13 cellular contexts compared by ENCODE assay signal in genomic region chr20:63636752-63637633, GRCh38. TPM values are rescaled to one million over a fixed set of nuclear protein-coding genes. Genes with fewer than 3 reads are reported as not detected.
DNase-seq lines count a peak whose midpoint lies in the region; ATAC-seq and TF ChIP-seq lines count a peak whose summit lies in the region.
"Had no signal": no experiment of that assay in that cellular context is flagged by ENCODE, and none has a peak within 500 bp of the region (broad histone marks: within the 10 kb centered on the region; RNA-seq: fewer than 3 reads in every experiment).

No MANE protein-coding gene starts in this region.

- H3K4me1 Mint-ChIP-seq in activated CD8-positive, alpha-beta memory T cell treated with anti-CD3 and anti-CD28 coated beads, Interleukin-2, amount 10 ng/mL, durations not matched to agents 7 days and 5 days: peaks cover 53% of the 10 kb centered on the region
- peaks cover 50% of the 10 kb centered on the region for H3K4me1 Mint-ChIP-seq in stimulated activated effector memory CD8-positive, alpha-beta T cell treated with anti-CD3 and anti-CD28 coated beads, Interleukin-12 subunit alpha, Interleukin-12 subunit beta, amount 100 ng/mL, for 72 hours

- no peak for ATAC-seq in activated CD8-positive, alpha-beta memory T cell treated with anti-CD3 and anti-CD28 coated beads, Interleukin-2, amount 10 ng/mL, durations not matched to agents 7 days and 5 days
- ATAC-seq in stimulated activated effector memory CD8-positive, alpha-beta T cell treated with anti-CD3 and anti-CD28 coated beads, Interleukin-12 subunit alpha, Interleukin-12 subunit beta, amount 100 ng/mL, for 72 hours: no peak
- ATAC-seq in SK-N-SH treated with all-trans-retinoic acid at 6 μM for 48 hours: no peak
- ATAC-seq in stimulated activated naive CD8-positive, alpha-beta T cell treated with anti-CD3 and anti-CD28 coated beads, Interleukin-15, Interleukin-2, amounts not matched to agents 100 U/mL and 50 U/mL, for 24 hours: no peak
- ATAC-seq: Panc1 had no signal

- H3K27me3 Mint-ChIP-seq in activated CD8-positive, alpha-beta memory T cell treated with anti-CD3 and anti-CD28 coated beads, Interleukin-2, amount 10 ng/mL, durations not matched to agents 7 days and 5 days: no peaks in the 10 kb centered on the region

- peak overlapping the region; percentile 79 for H3K27ac Mint-ChIP-seq in activated CD8-positive, alpha-beta memory T cell treated with anti-CD3 and anti-CD28 coated beads, Interleukin-2, amount 10 ng/mL, durations not matched to agents 7 days and 5 days
- H3K27ac Mint-ChIP-seq in stimulated activated effector memory CD8-positive, alpha-beta T cell treated with anti-CD3 and anti-CD28 coated beads, Interleukin-12 subunit alpha, Interleukin-12 subunit beta, amount 100 ng/mL, for 72 hours: peak overlapping the region; percentile 29

- H3K4me3 Mint-ChIP-seq in activated CD8-positive, alpha-beta memory T cell treated with anti-CD3 and anti-CD28 coated beads, Interleukin-2, amount 10 ng/mL, durations not matched to agents 7 days and 5 days: no peak overlapping the region
- peak overlapping the region; percentile 17 for H3K4me3 Mint-ChIP-seq in stimulated activated effector memory CD8-positive, alpha-beta T cell treated with anti-CD3 and anti-CD28 coated beads, Interleukin-12 subunit alpha, Interleukin-12 subunit beta, amount 100 ng/mL, for 72 hours

- CTCF ChIA-PET in activated CD8-positive, alpha-beta memory T cell treated with anti-CD3 and anti-CD28 coated beads, Interleukin-2, amount 10 ng/mL, durations not matched to agents 7 days and 5 days (lab: Charles Lee): interaction anchor here (1.3 to 2.0 kb wide), 2 partner anchors 19 to 99 kb away, joined by 3 to 11 read pairs; partner anchors contain the start of gene PTK6

- H3K36me3 Mint-ChIP-seq in activated CD8-positive, alpha-beta memory T cell treated with anti-CD3 and anti-CD28 coated beads, Interleukin-2, amount 10 ng/mL, durations not matched to agents 7 days and 5 days: no peaks in the 10 kb centered on the region
- H3K36me3 Mint-ChIP-seq in stimulated activated effector memory CD8-positive, alpha-beta T cell treated with anti-CD3 and anti-CD28 coated beads, Interleukin-12 subunit alpha, Interleukin-12 subunit beta, amount 100 ng/mL, for 72 hours: peaks cover 13% of the 10 kb centered on the region

- no peak for DNase-seq in activated CD8-positive, alpha-beta memory T cell treated with anti-CD3 and anti-CD28 coated beads, Interleukin-2, amount 10 ng/mL, durations not matched to agents 7 days and 5 days
- DNase-seq in activated CD8-positive, alpha-beta memory T cell treated with anti-CD3 and anti-CD28 coated beads, Interleukin-2, amount 50 U/mL, for 4 hours: no peak
- peak; percentile 24 for DNase-seq in NCI-H1694 (lab: John Stamatoyannopoulos, UW)
- peak; percentile 25 to 86 for DNase-seq in cerebellar nuclear complex (lab: John Stamatoyannopoulos, UW)
- no peak for DNase-seq in stimulated activated effector memory CD8-positive, alpha-beta T cell treated with anti-CD3 and anti-CD28 coated beads, Interleukin-12 subunit alpha, Interleukin-12 subunit beta, amount 100 ng/mL, for 72 hours (ENCODE audit: low spot score in 2 of 2)
- DNase-seq in NCI-H345 treated with DMSO at 0.1 percent for 48 hours (lab: John Stamatoyannopoulos, UW; ENCODE audit: unreplicated experiment): no peak
- DNase-seq in stimulated activated naive CD8-positive, alpha-beta T cell treated with anti-CD3 and anti-CD28 coated beads, Interleukin-15, Interleukin-2, amounts not matched to agents 100 U/mL and 50 U/mL, for 24 hours: no peak
- DNase-seq: GDM1; occipital lobe; stimulated activated CD4-positive, alpha-beta T cell treated with anti-CD3 and anti-CD28 coated beads, Interleukin-15, amount 100 ng/mL, for 24 hours; T1000 had no signal

- no peaks in the 10 kb centered on the region for H3K9me3 Mint-ChIP-seq in activated CD8-positive, alpha-beta memory T cell treated with anti-CD3 and anti-CD28 coated beads, Interleukin-2, amount 10 ng/mL, durations not matched to agents 7 days and 5 days (ENCODE audit: low read depth)
- H3K9me3 Mint-ChIP-seq in stimulated activated effector memory CD8-positive, alpha-beta T cell treated with anti-CD3 and anti-CD28 coated beads, Interleukin-12 subunit alpha, Interleukin-12 subunit beta, amount 100 ng/mL, for 72 hours: no peaks in the 10 kb centered on the region

TF ChIP-seq in SK-N-SH treated with all-trans-retinoic acid at 6 μM for 48 hours, 23 proteins besides CTCF, POLR2A, EP300 and RAD21 (continues in another document):
- TF ChIP-seq ZNF70 (CRISPR knock-in tag; IDR thresholded peaks at IDR 0.05) (no peak), RARB (CRISPR knock-in tag; IDR thresholded peaks at IDR 0.05) (no peak), SNAI2 (CRISPR knock-in tag; IDR thresholded peaks at IDR 0.05) (no peak), PPARA (CRISPR knock-in tag; IDR thresholded peaks at IDR 0.05; ENCODE audit: borderline replicate concordance) (no peak), BACH2 (CRISPR knock-in tag; IDR thresholded peaks at IDR 0.05; ENCODE audit: borderline replicate concordance) (no peak), TOX (CRISPR knock-in tag; IDR thresholded peaks at IDR 0.05; ENCODE audit: borderline replicate concordance) (no peak), OSR1 (CRISPR knock-in tag; IDR thresholded peaks at IDR 0.05) (no peak), ZNF8 (CRISPR knock-in tag; IDR thresholded peaks at IDR 0.05) (no peak), ZFP30 (CRISPR knock-in tag; IDR thresholded peaks at IDR 0.05) (no peak), CSDC2 (CRISPR knock-in tag; IDR thresholded peaks at IDR 0.05) (no peak), TCF4 (CRISPR knock-in tag; IDR thresholded peaks at IDR 0.05; ENCODE audit: borderline replicate concordance) (no peak), ISL1 (CRISPR knock-in tag; IDR thresholded peaks at IDR 0.05) (no peak), ARNTL (CRISPR knock-in tag; IDR thresholded peaks at IDR 0.05; ENCODE audit: borderline replicate concordance, low read depth) (no peak)
- TF ChIP-seq, protein P1, sequence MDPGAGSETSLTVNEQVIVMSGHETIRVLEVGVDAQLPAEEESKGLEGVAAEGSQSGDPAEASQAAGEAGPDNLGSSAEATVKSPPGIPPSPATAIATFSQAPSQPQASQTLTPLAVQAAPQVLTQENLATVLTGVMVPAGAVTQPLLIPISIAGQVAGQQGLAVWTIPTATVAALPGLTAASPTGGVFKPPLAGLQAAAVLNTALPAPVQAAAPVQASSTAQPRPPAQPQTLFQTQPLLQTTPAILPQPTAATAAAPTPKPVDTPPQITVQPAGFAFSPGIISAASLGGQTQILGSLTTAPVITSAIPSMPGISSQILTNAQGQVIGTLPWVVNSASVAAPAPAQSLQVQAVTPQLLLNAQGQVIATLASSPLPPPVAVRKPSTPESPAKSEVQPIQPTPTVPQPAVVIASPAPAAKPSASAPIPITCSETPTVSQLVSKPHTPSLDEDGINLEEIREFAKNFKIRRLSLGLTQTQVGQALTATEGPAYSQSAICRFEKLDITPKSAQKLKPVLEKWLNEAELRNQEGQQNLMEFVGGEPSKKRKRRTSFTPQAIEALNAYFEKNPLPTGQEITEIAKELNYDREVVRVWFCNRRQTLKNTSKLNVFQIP (CRISPR knock-in tag; IDR thresholded peaks at IDR 0.05; ENCODE audit: borderline replicate concordance, low read depth): no peak
- TF ChIP-seq, protein P2, sequence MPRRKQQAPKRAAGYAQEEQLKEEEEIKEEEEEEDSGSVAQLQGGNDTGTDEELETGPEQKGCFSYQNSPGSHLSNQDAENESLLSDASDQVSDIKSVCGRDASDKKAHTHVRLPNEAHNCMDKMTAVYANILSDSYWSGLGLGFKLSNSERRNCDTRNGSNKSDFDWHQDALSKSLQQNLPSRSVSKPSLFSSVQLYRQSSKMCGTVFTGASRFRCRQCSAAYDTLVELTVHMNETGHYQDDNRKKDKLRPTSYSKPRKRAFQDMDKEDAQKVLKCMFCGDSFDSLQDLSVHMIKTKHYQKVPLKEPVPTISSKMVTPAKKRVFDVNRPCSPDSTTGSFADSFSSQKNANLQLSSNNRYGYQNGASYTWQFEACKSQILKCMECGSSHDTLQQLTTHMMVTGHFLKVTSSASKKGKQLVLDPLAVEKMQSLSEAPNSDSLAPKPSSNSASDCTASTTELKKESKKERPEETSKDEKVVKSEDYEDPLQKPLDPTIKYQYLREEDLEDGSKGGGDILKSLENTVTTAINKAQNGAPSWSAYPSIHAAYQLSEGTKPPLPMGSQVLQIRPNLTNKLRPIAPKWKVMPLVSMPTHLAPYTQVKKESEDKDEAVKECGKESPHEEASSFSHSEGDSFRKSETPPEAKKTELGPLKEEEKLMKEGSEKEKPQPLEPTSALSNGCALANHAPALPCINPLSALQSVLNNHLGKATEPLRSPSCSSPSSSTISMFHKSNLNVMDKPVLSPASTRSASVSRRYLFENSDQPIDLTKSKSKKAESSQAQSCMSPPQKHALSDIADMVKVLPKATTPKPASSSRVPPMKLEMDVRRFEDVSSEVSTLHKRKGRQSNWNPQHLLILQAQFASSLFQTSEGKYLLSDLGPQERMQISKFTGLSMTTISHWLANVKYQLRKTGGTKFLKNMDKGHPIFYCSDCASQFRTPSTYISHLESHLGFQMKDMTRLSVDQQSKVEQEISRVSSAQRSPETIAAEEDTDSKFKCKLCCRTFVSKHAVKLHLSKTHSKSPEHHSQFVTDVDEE (CRISPR knock-in tag; IDR thresholded peaks at IDR 0.05): no peak
- TF ChIP-seq, protein P3, sequence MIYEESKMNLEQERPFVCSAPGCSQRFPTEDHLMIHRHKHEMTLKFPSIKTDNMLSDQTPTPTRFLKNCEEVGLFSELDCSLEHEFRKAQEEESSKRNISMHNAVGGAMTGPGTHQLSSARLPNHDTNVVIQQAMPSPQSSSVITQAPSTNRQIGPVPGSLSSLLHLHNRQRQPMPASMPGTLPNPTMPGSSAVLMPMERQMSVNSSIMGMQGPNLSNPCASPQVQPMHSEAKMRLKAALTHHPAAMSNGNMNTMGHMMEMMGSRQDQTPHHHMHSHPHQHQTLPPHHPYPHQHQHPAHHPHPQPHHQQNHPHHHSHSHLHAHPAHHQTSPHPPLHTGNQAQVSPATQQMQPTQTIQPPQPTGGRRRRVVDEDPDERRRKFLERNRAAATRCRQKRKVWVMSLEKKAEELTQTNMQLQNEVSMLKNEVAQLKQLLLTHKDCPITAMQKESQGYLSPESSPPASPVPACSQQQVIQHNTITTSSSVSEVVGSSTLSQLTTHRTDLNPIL (CRISPR knock-in tag; IDR thresholded peaks at IDR 0.05; ENCODE audit: low read depth): no peak

RNA-seq across cellular contexts. Expression of gene GMEB2, which starts 10.1 kb away (rescaled TPM):
- total RNA-seq in activated CD8-positive, alpha-beta memory T cell treated with anti-CD3 and anti-CD28 coated beads, Interleukin-2, amount 10 ng/mL, durations not matched to agents 7 days and 5 days: 10 to 100 TPM; 16.3 to 19.3 TPM

RNA-seq across cellular contexts. Expression of gene STMN3, which starts 16.2 kb away (rescaled TPM):
- 10 to 100 TPM in 1 of 2 experiments, 1 to 10 TPM in 1; 8.0 to 15.9 TPM for total RNA-seq in activated CD8-positive, alpha-beta memory T cell treated with anti-CD3 and anti-CD28 coated beads, Interleukin-2, amount 10 ng/mL, durations not matched to agents 7 days and 5 days

RNA-seq across cellular contexts. Expression of gene RTEL1, which starts 21.1 kb away (rescaled TPM):
- total RNA-seq in activated CD8-positive, alpha-beta memory T cell treated with anti-CD3 and anti-CD28 coated beads, Interleukin-2, amount 10 ng/mL, durations not matched to agents 7 days and 5 days: 10 to 100 TPM; 50.0 to 53.6 TPM

RNA-seq across cellular contexts. Expression of gene TNFRSF6B, which starts 59.5 kb away (rescaled TPM):
- not detected for total RNA-seq in activated CD8-positive, alpha-beta memory T cell treated with anti-CD3 and anti-CD28 coated beads, Interleukin-2, amount 10 ng/mL, durations not matched to agents 7 days and 5 days
- total RNA-seq: occipital lobe had no signal

Comparison
In these comparisons a context has a peak if more than half of its experiments do, and no peak if none do; other contexts are left out.
1. DNase-seq: peak in NCI-H1694 (single experiment) and cerebellar nuclear complex (2 of 2); none in activated CD8-positive, alpha-beta memory T cell treated with anti-CD3 and anti-CD28 coated beads, Interleukin-2, amount 10 ng/mL, durations not matched to agents 7 days and 5 days (single experiment), activated CD8-positive, alpha-beta memory T cell treated with anti-CD3 and anti-CD28 coated beads, Interleukin-2, amount 50 U/mL, for 4 hours (single experiment), stimulated activated effector memory CD8-positive, alpha-beta T cell treated with anti-CD3 and anti-CD28 coated beads, Interleukin-12 subunit alpha, Interleukin-12 subunit beta, amount 100 ng/mL, for 72 hours (0 of 2), NCI-H345 treated with DMSO at 0.1 percent for 48 hours (single experiment) and stimulated activated naive CD8-positive, alpha-beta T cell treated with anti-CD3 and anti-CD28 coated beads, Interleukin-15, Interleukin-2, amounts not matched to agents 100 U/mL and 50 U/mL, for 24 hours (single experiment).